ENCODE assay signal across 8 cellular contexts in genomic region chr10:102919992-102920736, GRCh38. TPM values are rescaled to one million over a fixed set of nuclear protein-coding genes. Genes with fewer than 3 reads are reported as not detected.
DNase-seq lines count a peak whose midpoint lies in the region; ATAC-seq and TF ChIP-seq lines count a peak whose summit lies in the region.

No MANE protein-coding gene starts in this region.

- H3K27ac ChIP-seq in ACC112 (ENCODE audit: low read depth, low read length): no peak overlapping the region

- DNase-seq in HFFc6 (no peak), left lobe of liver (ENCODE audit: low spot score) (no peak), GM13976 (ENCODE audit: low spot score) (no peak), GM19240 (ENCODE audit: insufficient read length, low spot score) (no peak)
- no peak for DNase-seq in central memory CD8-positive, alpha-beta T cell (ENCODE audit: low spot score in 2 of 2)

- in situ Hi-C loops in GM13976 (cut with MboI; ENCODE audit: low sequenced_read_pairs, unreplicated experiment): loop anchor here (10.0 kb wide), 2 partner anchors 125 to 315 kb away; no protein-coding TSS in a partner anchor

- H3K4me1 Mint-ChIP-seq in HFFc6 (ENCODE audit: low read depth): peaks cover 52% of the 10 kb centered on the region
- peaks cover 51% of the 10 kb centered on the region for H3K4me1 Mint-ChIP-seq in central memory CD8-positive, alpha-beta T cell

- peaks cover 5% of the 10 kb centered on the region; the same call in 1 of the 2 replicates for H3K36me3 Mint-ChIP-seq in HFFc6 (ENCODE audit: low read depth)
- H3K36me3 Mint-ChIP-seq in central memory CD8-positive, alpha-beta T cell (ENCODE audit: insufficient read depth): peaks cover 11% of the 10 kb centered on the region

- H3K9ac ChIP-seq in mucosa of stomach (ENCODE audit: low read length): no peak overlapping the region

- H3K27me3 Mint-ChIP-seq in HFFc6 (ENCODE audit: insufficient read depth): no peaks in the 10 kb centered on the region; the same call in 1 of the 2 replicates
- H3K27me3 Mint-ChIP-seq in central memory CD8-positive, alpha-beta T cell: no peaks in the 10 kb centered on the region

- no peaks in the 10 kb centered on the region for H3K9me3 Mint-ChIP-seq in HFFc6
- H3K9me3 Mint-ChIP-seq in central memory CD8-positive, alpha-beta T cell: no peaks in the 10 kb centered on the region

- H3K4me3 Mint-ChIP-seq in HFFc6: peak overlapping the region; percentile 94
- peak overlapping the region; percentile 97 for H3K4me3 Mint-ChIP-seq in central memory CD8-positive, alpha-beta T cell

- no peak overlapping the region for H2AFZ ChIP-seq in ACC112 (ENCODE audit: low read length, unreplicated experiment)

- peak overlapping the region; percentile 81 for H3K4me3 ChIP-seq in ACC112 (ENCODE audit: low read depth, low read length)
- H3K4me3 ChIP-seq in mucosa of stomach (ENCODE audit: low read length): peak overlapping the region; percentile 85

- ATAC-seq in central memory CD8-positive, alpha-beta T cell (replicated peaks; ENCODE audit: extremely low read depth, poor library complexity, severe bottlenecking): no peak
- ATAC-seq in left lobe of liver (no peak), GM18502 (IDR thresholded peaks at IDR 0.05; ENCODE audit: poor library complexity, unreplicated experiment) (no peak)

- peaks cover 21% of the 10 kb centered on the region for H3K4me1 ChIP-seq in ACC112 (ENCODE audit: control insufficient read depth, insufficient read depth, low read length, unreplicated experiment)
- peaks cover 27% of the 10 kb centered on the region for H3K4me1 ChIP-seq in mucosa of stomach (ENCODE audit: control insufficient read depth, insufficient read depth, low read length)

- H3K36me3 ChIP-seq in ACC112 (ENCODE audit: insufficient read depth, low read length): no peaks in the 10 kb centered on the region
- H3K36me3 ChIP-seq in mucosa of stomach (ENCODE audit: control insufficient read depth, insufficient read depth, low read length): no peaks in the 10 kb centered on the region

- H3K27ac Mint-ChIP-seq in HFFc6: peak overlapping the region; percentile 20; the same call in 1 of the 2 replicates
- peak overlapping the region; percentile 38 for H3K27ac Mint-ChIP-seq in central memory CD8-positive, alpha-beta T cell (ENCODE audit: low read depth)

- H3K79me2 ChIP-seq in ACC112 (ENCODE audit: control insufficient read depth, insufficient read depth, low read length, unreplicated experiment): no peaks in the 10 kb centered on the region

- H3K27me3 ChIP-seq in ACC112 (ENCODE audit: insufficient read depth, low read length) (no peaks in the 10 kb centered on the region), mucosa of stomach (ENCODE audit: control insufficient read depth, insufficient read depth, low read length) (no peaks in the 10 kb centered on the region)

- H3K9me3 ChIP-seq in mucosa of stomach (ENCODE audit: control insufficient read depth, low read length): no peaks in the 10 kb centered on the region

- TF ChIP-seq CTCF in HFFc6 (IDR thresholded peaks at IDR 0.05): no peak
- no peak for TF ChIP-seq CTCF in GM13976 (IDR thresholded peaks at IDR 0.05; ENCODE audit: borderline replicate concordance, control extremely low read depth, extremely low read depth, insufficient read depth, missing control alignments)

RNA-seq across cellular contexts. Expression of gene CNNM2, which starts 2.1 kb away (rescaled TPM):
- 1 to 10 TPM; 7.7 to 9.1 (median 8.1) TPM for total RNA-seq in HFFc6 (2021; fragmentation: NEBNext Ultra II Directional; extraction: Animal tissue kit (Norgen Biotek cat#: 25700))
- total RNA-seq in left lobe of liver: 7.9 TPM

RNA-seq across cellular contexts. Expression of gene AS3MT, which starts 50.9 kb away (rescaled TPM):
- 1 to 10 TPM; 2.4 to 3.9 (median 2.9) TPM for total RNA-seq in HFFc6 (2021; fragmentation: NEBNext Ultra II Directional; extraction: Animal tissue kit (Norgen Biotek cat#: 25700))
- total RNA-seq in left lobe of liver: 7.5 TPM
